In genomic region chr2:98637401-98638144, GRCh38 we compare ENCODE assay signal across 1 cellular context.
TF ChIP-seq lines count a peak whose summit lies in the region.

No MANE protein-coding gene starts in this region.

TF ChIP-seq in HepG2, 621 proteins besides CTCF, POLR2A, EP300 and RAD21 (continued from another document):
- no peak for TF ChIP-seq NR1H2 (CRISPR knock-in tag; IDR thresholded peaks at IDR 0.05; ENCODE audit: borderline replicate concordance, low read depth)
- TF ChIP-seq NR0B2 (CRISPR knock-in tag; IDR thresholded peaks at IDR 0.05) = no peak
- no peak for TF ChIP-seq ZNF510 (CRISPR knock-in tag; IDR thresholded peaks at IDR 0.05; ENCODE audit: low read depth)
- no peak for TF ChIP-seq ZNF441 (CRISPR knock-in tag; IDR thresholded peaks at IDR 0.05; ENCODE audit: borderline replicate concordance)
- TF ChIP-seq, protein P1, sequence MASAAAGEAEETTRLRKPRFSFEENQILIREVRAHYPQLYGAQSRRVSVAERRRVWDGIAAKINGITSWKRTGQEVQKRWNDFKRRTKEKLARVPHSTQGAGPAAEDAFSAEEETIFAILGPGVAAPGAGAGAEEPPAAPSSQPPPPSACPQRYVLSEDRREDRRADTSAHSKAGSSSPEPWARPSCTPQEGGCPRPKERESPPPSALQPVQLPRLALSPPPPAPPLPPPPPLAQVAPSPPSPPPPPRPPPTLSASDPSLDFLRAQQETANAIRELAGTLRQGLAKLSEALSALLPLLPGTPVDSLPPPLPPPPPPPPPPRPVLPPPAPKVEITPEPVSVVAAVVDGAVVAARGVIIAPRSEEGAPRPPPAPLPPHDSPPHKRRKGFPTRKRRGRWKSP (CRISPR knock-in tag; IDR thresholded peaks at IDR 0.05) = no peak
- no peak for TF ChIP-seq RFXANK (CRISPR knock-in tag; IDR thresholded peaks at IDR 0.05)
- no peak for TF ChIP-seq ZBTB7B (CRISPR knock-in tag; IDR thresholded peaks at IDR 0.05)
- no peak for TF ChIP-seq RAD51 (IDR thresholded peaks at IDR 0.05; ENCODE audit: borderline replicate concordance)
- no peak for TF ChIP-seq ZNF468 (CRISPR knock-in tag; IDR thresholded peaks at IDR 0.05)
- TF ChIP-seq ZNF276 (CRISPR knock-in tag; IDR thresholded peaks at IDR 0.05; ENCODE audit: low read depth) = no peak
- TF ChIP-seq ZBTB4 (CRISPR knock-in tag; IDR thresholded peaks at IDR 0.05; ENCODE audit: borderline replicate concordance) = no peak
- no peak for TF ChIP-seq PRPF4 (IDR thresholded peaks at IDR 0.05; ENCODE audit: low read depth, low read length, poor library complexity, severe bottlenecking)
- TF ChIP-seq, protein P2, sequence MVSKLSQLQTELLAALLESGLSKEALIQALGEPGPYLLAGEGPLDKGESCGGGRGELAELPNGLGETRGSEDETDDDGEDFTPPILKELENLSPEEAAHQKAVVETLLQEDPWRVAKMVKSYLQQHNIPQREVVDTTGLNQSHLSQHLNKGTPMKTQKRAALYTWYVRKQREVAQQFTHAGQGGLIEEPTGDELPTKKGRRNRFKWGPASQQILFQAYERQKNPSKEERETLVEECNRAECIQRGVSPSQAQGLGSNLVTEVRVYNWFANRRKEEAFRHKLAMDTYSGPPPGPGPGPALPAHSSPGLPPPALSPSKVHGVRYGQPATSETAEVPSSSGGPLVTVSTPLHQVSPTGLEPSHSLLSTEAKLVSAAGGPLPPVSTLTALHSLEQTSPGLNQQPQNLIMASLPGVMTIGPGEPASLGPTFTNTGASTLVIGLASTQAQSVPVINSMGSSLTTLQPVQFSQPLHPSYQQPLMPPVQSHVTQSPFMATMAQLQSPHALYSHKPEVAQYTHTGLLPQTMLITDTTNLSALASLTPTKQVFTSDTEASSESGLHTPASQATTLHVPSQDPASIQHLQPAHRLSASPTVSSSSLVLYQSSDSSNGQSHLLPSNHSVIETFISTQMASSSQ (IDR thresholded peaks at IDR 0.05; ENCODE audit: low read depth) = no peak
- TF ChIP-seq, protein P2 (CRISPR knock-in tag; IDR thresholded peaks at IDR 0.05; ENCODE audit: borderline replicate concordance) = no peak
- TF ChIP-seq ZNF354B (CRISPR knock-in tag; IDR thresholded peaks at IDR 0.05) = no peak
- no peak for TF ChIP-seq KDM6A (CRISPR knock-in tag; IDR thresholded peaks at IDR 0.05; ENCODE audit: low read depth)
